In the genomic region with DNA sequence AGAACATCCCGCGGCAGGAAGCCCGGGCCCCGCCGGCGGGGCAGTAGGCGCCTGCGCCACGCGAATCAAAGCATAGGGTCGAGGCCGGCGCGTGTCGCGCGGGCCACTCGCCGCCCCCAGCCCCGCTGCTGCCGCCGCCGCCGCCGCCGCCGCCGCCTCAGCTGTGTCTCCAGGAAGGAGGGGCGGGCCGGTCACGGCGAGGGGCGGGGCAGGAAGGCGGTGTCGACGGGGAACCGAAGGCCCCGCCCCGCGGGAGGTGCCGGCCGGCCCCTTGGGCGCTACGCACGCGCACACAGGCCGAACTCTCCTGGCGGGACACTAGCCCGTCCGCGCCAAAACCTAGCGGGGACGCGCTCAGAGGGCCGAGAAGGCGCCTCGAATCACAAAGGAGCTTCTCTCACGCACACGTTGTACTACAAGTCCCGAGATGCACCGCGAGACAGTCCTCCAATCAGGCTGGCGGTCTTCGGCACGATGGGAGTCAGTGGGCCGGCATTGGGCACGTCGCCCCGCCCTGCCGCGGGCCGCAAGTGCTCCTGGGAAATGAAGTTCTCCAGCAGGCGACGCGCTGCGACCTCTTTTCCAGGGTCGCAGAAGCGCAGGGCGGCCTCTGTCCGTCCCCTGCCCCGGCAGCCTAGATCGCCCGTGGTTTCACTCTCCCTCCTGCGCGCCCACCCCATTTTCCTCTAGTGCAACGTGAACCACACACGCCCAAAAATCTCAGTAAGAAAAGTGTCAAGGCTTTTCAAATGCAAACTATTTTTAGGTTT, we compare ENCODE assay signal across 8 cellular contexts. TPM values are rescaled to one million over a fixed set of nuclear protein-coding genes. Genes with fewer than 3 reads are reported as not detected.
DNase-seq lines count a peak whose midpoint lies in the region; ATAC-seq and TF ChIP-seq lines count a peak whose summit lies in the region.

TSS of gene RALGAPA2 (minus strand) at position 171 of the 770 bp plus-strand sequence. CDS start at position 7, 164 bp downstream.

- H3K4me3 ChIP-seq in AG09309 (ENCODE audit: control insufficient read depth, low read depth, low read length) = peak within 1 kb of the TSS; percentile 71

- DNase-seq in AG09309 (ENCODE audit: low read depth) = peak; percentile 94
- DNase-seq in NCI-H460 (ENCODE audit: extremely low read depth, low read depth) = peak; percentile 96
- DNase-seq in activated CD4-positive, CD25-positive, alpha-beta regulatory T cell treated with anti-CD3 and anti-CD28 coated beads, Interleukin-2, amount 50 U/mL, for 72 hours = peak; percentile 95
- peak; percentile 80 to 85 for DNase-seq in cerebellar nuclear complex (lab: John Stamatoyannopoulos, UW)
- DNase-seq in islet precursor cell = peak; percentile 99
- peak; percentile 85 to 96 (median 89) for DNase-seq in stimulated activated CD4-positive, alpha-beta T cell treated with anti-CD3 and anti-CD28 coated beads, Interleukin-12 subunit alpha, Interleukin-12 subunit beta, amount 100 ng/mL, for 48 hours (ENCODE audit: low read depth in 2 of 3, low spot score in 1 of 3)

- ATAC-seq in GM19043 (IDR thresholded peaks at IDR 0.05; ENCODE audit: low read depth, unreplicated experiment) (peak; percentile 91), HG03378 (IDR thresholded peaks at IDR 0.05; ENCODE audit: unreplicated experiment) (peak; percentile 98)

- no peak for TF ChIP-seq CTCF in AG09309 (IDR thresholded peaks at IDR 0.05; ENCODE audit: control insufficient read depth, insufficient read depth, low read depth, low read length, missing control alignments)

RNA-seq across cellular contexts. Expression of gene RALGAPA2, which starts in this region (rescaled TPM):
- total RNA-seq in NCI-H460 (2014; rRNA removed; shearing (Covaris generic)) = 5.2 and 9.2 TPM in 2 replicates
- polyA plus RNA-seq in NCI-H460 (2014; cell fraction: nucleus; rRNA removed) = 2.3 and 2.8 TPM in 2 replicates

Comparison
In these comparisons a context has a peak if more than half of its experiments do, and no peak if none do; other contexts are left out.
1. Peak in every context shown above with its lines: DNase-seq, ATAC-seq and H3K4me3 ChIP-seq.